1 cellular context compared by ENCODE assay signal in the genomic region with DNA sequence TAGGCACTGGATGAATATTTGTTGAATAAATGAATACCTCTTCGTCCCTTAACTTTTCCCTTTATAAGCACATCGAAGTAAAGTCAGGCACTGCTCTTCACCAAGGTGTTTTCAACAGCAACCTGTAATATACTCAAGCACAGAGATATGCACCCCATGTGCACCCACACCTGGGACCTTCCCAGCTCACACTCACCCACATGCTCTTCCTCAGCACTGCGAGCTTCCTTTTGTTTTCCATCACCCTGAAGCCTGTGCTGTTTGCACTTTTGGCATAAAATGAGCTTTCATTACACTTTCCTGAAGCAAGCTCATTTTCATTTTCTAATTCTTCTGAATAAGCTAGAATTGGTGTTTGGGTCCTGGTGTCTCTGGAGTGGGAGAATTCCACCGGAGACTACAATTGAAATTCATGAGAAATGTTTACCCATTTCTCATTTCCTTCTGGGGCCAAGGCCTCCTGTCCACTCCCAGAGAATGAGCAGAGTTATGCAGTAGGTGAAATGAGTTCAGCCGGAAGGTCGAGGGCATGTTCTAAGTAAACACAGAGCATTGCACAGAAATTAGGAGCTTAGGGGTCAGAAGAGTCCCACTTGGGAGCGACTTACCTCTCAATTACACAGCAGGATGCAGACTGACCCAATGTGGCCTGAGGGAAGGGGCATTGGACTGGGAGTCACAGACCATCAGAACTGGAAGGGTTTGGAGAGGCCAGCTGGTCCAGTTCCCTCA.
TF ChIP-seq lines count a peak whose summit lies in the region.

No MANE protein-coding gene starts in this region.

TF ChIP-seq in HepG2, 621 proteins besides CTCF, POLR2A, EP300 and RAD21 (continued from another document):
- TF ChIP-seq, protein P1, sequence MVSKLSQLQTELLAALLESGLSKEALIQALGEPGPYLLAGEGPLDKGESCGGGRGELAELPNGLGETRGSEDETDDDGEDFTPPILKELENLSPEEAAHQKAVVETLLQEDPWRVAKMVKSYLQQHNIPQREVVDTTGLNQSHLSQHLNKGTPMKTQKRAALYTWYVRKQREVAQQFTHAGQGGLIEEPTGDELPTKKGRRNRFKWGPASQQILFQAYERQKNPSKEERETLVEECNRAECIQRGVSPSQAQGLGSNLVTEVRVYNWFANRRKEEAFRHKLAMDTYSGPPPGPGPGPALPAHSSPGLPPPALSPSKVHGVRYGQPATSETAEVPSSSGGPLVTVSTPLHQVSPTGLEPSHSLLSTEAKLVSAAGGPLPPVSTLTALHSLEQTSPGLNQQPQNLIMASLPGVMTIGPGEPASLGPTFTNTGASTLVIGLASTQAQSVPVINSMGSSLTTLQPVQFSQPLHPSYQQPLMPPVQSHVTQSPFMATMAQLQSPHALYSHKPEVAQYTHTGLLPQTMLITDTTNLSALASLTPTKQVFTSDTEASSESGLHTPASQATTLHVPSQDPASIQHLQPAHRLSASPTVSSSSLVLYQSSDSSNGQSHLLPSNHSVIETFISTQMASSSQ (IDR thresholded peaks at IDR 0.05; ENCODE audit: low read depth) = no peak; the same call in 1 of the 2 replicates
- TF ChIP-seq, protein P1 (CRISPR knock-in tag; IDR thresholded peaks at IDR 0.05; ENCODE audit: borderline replicate concordance) = peak; percentile 74; the same call in 1 of the 2 replicates
- TF ChIP-seq SMAD9 (CRISPR knock-in tag; IDR thresholded peaks at IDR 0.05) (no peak), ZNF460 (CRISPR knock-in tag; IDR thresholded peaks at IDR 0.05; ENCODE audit: borderline replicate concordance) (no peak), HES4 (CRISPR knock-in tag; IDR thresholded peaks at IDR 0.05; ENCODE audit: borderline replicate concordance) (no peak), KMT2B (CRISPR knock-in tag; IDR thresholded peaks at IDR 0.05) (no peak), IKZF1 (IDR thresholded peaks at IDR 0.05) (no peak), PRPF4 (IDR thresholded peaks at IDR 0.05; ENCODE audit: low read depth, low read length, poor library complexity, severe bottlenecking) (no peak), ZNF709 (CRISPR knock-in tag; IDR thresholded peaks at IDR 0.05) (no peak), MTF2 (CRISPR knock-in tag; IDR thresholded peaks at IDR 0.05; ENCODE audit: borderline replicate concordance) (no peak), SMC3 (IDR thresholded peaks at IDR 0.05; ENCODE audit: low read length) (peak; percentile 16; the same call in 1 of the 2 replicates), FOXJ3 (CRISPR knock-in tag; IDR thresholded peaks at IDR 0.05; ENCODE audit: borderline replicate concordance) (peak; percentile 87; the same call in 1 of the 2 replicates), ZNF891 (CRISPR knock-in tag; IDR thresholded peaks at IDR 0.05) (0 out of 2 replicates have a peak, but pooled peaks have one; percentile 64), ZMYM2 (CRISPR knock-in tag; IDR thresholded peaks at IDR 0.05) (no peak), NCOA2 (CRISPR knock-in tag; IDR thresholded peaks at IDR 0.05) (peak; percentile 96), SP4 (CRISPR knock-in tag; IDR thresholded peaks at IDR 0.05) (no peak), RARA (CRISPR knock-in tag; IDR thresholded peaks at IDR 0.05) (peak; percentile 99), KLF12 (CRISPR knock-in tag; IDR thresholded peaks at IDR 0.05; ENCODE audit: borderline replicate concordance) (no peak), MED13 (CRISPR knock-in tag; IDR thresholded peaks at IDR 0.05) (no peak), ATM (IDR thresholded peaks at IDR 0.05; ENCODE audit: borderline replicate concordance) (peak; percentile 71; the same call in 1 of the 2 replicates), NFKB2 (CRISPR knock-in tag; IDR thresholded peaks at IDR 0.05; ENCODE audit: borderline replicate concordance) (no peak), ZNF414 (CRISPR knock-in tag; IDR thresholded peaks at IDR 0.05) (no peak), RNF2 (conservative IDR thresholded peaks at IDR 0.05; ENCODE audit: low read depth) (no peak)
